ENCODE assay signal across 8 cellular contexts in genomic region chr14:69713127-69713800, GRCh38. TPM values are rescaled to one million over a fixed set of nuclear protein-coding genes. Genes with fewer than 3 reads are reported as not detected.
A peak's percentile ranks its signal among the peaks of the same experiment; 100 is the strongest.
DNase-seq lines count a peak whose midpoint lies in the region; ATAC-seq lines count a peak whose summit lies in the region.

No MANE protein-coding gene starts in this region.

- H3K27ac ChIP-seq in BLaER1 treated with 17β-estradiol and CSF1 and Interleukin-3, amounts not matched to agents 10 nM and 100 nM: peak overlapping the region; percentile 0 to 79 (median 64); a peak in 20 of 22 replicates

- peaks cover 73% of the 10 kb centered on the region for H3K36me3 Mint-ChIP-seq in activated T-helper 2 cell treated with anti-CD3 and anti-CD28 coated beads, Interferon-gamma antibody, Interleukin-2, Interleukin-4, amounts not matched to agents 10 μg/mL and 5 μg/mL and 100 μg/mL, durations not matched to agents 14 hours and 24 hours and 36 hours (ENCODE audit: low read depth)
- H3K36me3 Mint-ChIP-seq in memory B cell: peaks cover 31% of the 10 kb centered on the region

- peaks cover 67% of the 10 kb centered on the region for H3K4me1 Mint-ChIP-seq in activated T-helper 2 cell treated with anti-CD3 and anti-CD28 coated beads, Interferon-gamma antibody, Interleukin-2, Interleukin-4, amounts not matched to agents 10 μg/mL and 5 μg/mL and 100 μg/mL, durations not matched to agents 14 hours and 24 hours and 36 hours (ENCODE audit: low read depth)
- H3K4me1 Mint-ChIP-seq in memory B cell: peaks cover 14% of the 10 kb centered on the region

- peak overlapping the region; percentile 81 to 92 (median 87) for H3K4me2 ChIP-seq in BLaER1 treated with 17β-estradiol and CSF1 and Interleukin-3, amounts not matched to agents 10 nM and 100 nM

- H3K27me3 Mint-ChIP-seq in activated T-helper 2 cell treated with anti-CD3 and anti-CD28 coated beads, Interferon-gamma antibody, Interleukin-2, Interleukin-4, amounts not matched to agents 10 μg/mL and 5 μg/mL and 100 μg/mL, durations not matched to agents 14 hours and 24 hours and 36 hours (ENCODE audit: low read depth): no peaks in the 10 kb centered on the region
- H3K27me3 Mint-ChIP-seq in memory B cell: no peaks in the 10 kb centered on the region

- H3K27me3 ChIP-seq in BLaER1 treated with 17β-estradiol and CSF1 and Interleukin-3, amounts not matched to agents 10 nM and 100 nM: no peaks in the 10 kb centered on the region

- no peaks in the 10 kb centered on the region for H3K9me3 Mint-ChIP-seq in activated T-helper 2 cell treated with anti-CD3 and anti-CD28 coated beads, Interferon-gamma antibody, Interleukin-2, Interleukin-4, amounts not matched to agents 10 μg/mL and 5 μg/mL and 100 μg/mL, durations not matched to agents 14 hours and 24 hours and 36 hours
- H3K9me3 Mint-ChIP-seq in memory B cell: no peaks in the 10 kb centered on the region

- H3K9ac ChIP-seq in BLaER1 treated with 17β-estradiol and CSF1 and Interleukin-3, amounts not matched to agents 10 nM and 100 nM: peak overlapping the region in 7 of 11 experiments; percentile 6 to 60 (median 41); a peak in 9 of 22 replicates

- intact Hi-C loops in activated T-helper 2 cell treated with anti-CD3 and anti-CD28 coated beads, Interferon-gamma antibody, Interleukin-2, Interleukin-4, amounts not matched to agents 10 μg/mL and 5 μg/mL and 100 μg/mL, durations not matched to agents 14 hours and 24 hours and 36 hours (cut with micrococcal nuclease): loop anchor here (2.0 kb wide), 1 partner anchor 16 kb away; no protein-coding TSS in a partner anchor

- ATAC-seq in memory B cell (ENCODE audit: low read depth) (no peak), HG03097 (IDR thresholded peaks at IDR 0.05; ENCODE audit: low FRiP score, unreplicated experiment) (no peak)

- DNase-seq in NCI-H128 (lab: John Stamatoyannopoulos, UW; ENCODE audit: unreplicated experiment) (peak; percentile 70), memory B cell (ENCODE audit: low spot score in 2 of 2) (no peak), OCI-M1 (lab: John Stamatoyannopoulos, UW) (no peak), retina (no peak), SW 1271 (lab: John Stamatoyannopoulos, UW) (no peak)
- DNase-seq in activated T-helper 2 cell treated with anti-CD3 and anti-CD28 coated beads, Interferon-gamma antibody, Interleukin-2, Interleukin-4, amounts not matched to agents 10 μg/mL and 5 μg/mL and 100 μg/mL, durations not matched to agents 14 hours and 24 hours and 36 hours (ENCODE audit: low spot score): no peak

- no peak overlapping the region for H3K4me3 ChIP-seq in BLaER1 treated with 17β-estradiol and CSF1 and Interleukin-3, amounts not matched to agents 10 nM and 100 nM

- H3K36me3 ChIP-seq in BLaER1 treated with 17β-estradiol and CSF1 and Interleukin-3, amounts not matched to agents 10 nM and 100 nM: peaks cover 32 to 74% (median 62%) of the 10 kb centered on the region in 11 experiments

- no peak overlapping the region for H3K4me3 Mint-ChIP-seq in activated T-helper 2 cell treated with anti-CD3 and anti-CD28 coated beads, Interferon-gamma antibody, Interleukin-2, Interleukin-4, amounts not matched to agents 10 μg/mL and 5 μg/mL and 100 μg/mL, durations not matched to agents 14 hours and 24 hours and 36 hours (ENCODE audit: low read depth)
- H3K4me3 Mint-ChIP-seq in memory B cell: no peak overlapping the region

- H3K9me3 ChIP-seq in BLaER1 treated with 17β-estradiol and CSF1 and Interleukin-3, amounts not matched to agents 10 nM and 100 nM (replicated peaks in 1 of 11): no peaks in the 10 kb centered on the region

- peak overlapping the region; percentile 83 for H3K27ac Mint-ChIP-seq in activated T-helper 2 cell treated with anti-CD3 and anti-CD28 coated beads, Interferon-gamma antibody, Interleukin-2, Interleukin-4, amounts not matched to agents 10 μg/mL and 5 μg/mL and 100 μg/mL, durations not matched to agents 14 hours and 24 hours and 36 hours
- peak overlapping the region; percentile 69 for H3K27ac Mint-ChIP-seq in memory B cell

- 0 out of 22 replicates have a peak, but pooled peaks cover 0 to 7% (median 0%) of the 10 kb centered on the region in 11 experiments for H4K20me1 ChIP-seq in BLaER1 treated with 17β-estradiol and CSF1 and Interleukin-3, amounts not matched to agents 10 nM and 100 nM

- H3K4me1 ChIP-seq in BLaER1 treated with 17β-estradiol and CSF1 and Interleukin-3, amounts not matched to agents 10 nM and 100 nM: peaks cover 66 to 100% (median 96%) of the 10 kb centered on the region in 10 experiments

RNA-seq across cellular contexts. Expression of gene SRSF5, which starts 53.7 kb away (rescaled TPM):
- total RNA-seq in activated T-helper 2 cell treated with anti-CD3 and anti-CD28 coated beads, Interferon-gamma antibody, Interleukin-2, Interleukin-4, amounts not matched to agents 10 μg/mL and 5 μg/mL and 100 μg/mL, durations not matched to agents 14 hours and 24 hours and 36 hours: 316 and 358 TPM in 2 replicates
